9 cellular contexts compared by ENCODE assay signal in the genomic region with DNA sequence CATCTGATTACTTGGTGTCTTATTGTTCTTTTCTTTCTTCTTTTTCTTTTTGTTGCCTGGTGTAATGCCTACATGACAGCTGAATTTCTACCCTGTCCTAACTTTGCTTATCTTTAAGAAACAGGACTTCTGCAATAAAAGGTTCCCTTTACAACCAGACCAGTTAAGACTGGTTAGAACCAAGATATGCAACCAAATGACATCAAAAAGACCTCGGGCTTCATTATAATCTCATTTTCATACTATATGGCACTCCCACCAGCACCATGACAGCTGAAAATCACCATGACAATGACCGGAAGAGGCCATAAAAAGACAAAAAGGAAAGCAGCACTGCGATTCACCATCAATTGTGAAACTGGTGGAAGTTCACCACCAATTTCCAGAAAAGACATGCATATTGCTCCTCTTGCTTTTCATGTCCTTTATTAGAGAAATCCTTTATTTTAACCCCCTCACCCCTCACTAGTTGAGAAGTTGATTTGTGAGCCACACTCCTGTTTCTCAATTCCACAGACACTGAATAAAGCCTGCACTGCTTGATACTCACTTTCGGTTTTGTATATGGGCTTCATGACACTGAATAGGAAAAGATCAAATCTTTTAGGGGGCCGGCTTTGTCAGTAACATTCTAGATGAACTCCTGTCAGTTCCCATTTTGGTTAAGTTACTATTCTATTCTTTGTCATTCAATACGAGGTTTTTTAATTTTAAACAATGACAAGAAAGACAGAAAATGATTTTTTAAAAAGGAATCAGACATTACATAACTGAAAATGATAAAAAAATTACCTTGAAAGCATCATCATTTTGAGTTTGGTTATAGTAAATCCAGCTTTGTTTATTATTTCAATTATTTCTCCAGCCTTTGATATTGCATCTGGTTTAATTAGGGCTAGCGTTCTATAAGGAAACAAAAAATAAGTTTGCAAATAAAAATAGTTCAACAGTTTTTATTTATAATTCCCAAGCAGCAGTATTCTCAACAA. TPM values are rescaled to one million over a fixed set of nuclear protein-coding genes. Genes with fewer than 3 reads are reported as not detected.
A peak's percentile ranks its signal among the peaks of the same experiment; 100 is the strongest.
DNase-seq lines count a peak whose midpoint lies in the region; ATAC-seq, FAIRE-seq and TF ChIP-seq lines count a peak whose summit lies in the region.
"Had no signal": no experiment of that assay in that cellular context is flagged by ENCODE, and none has a peak within 500 bp of the region (broad histone marks: within the 10 kb centered on the region; RNA-seq: fewer than 3 reads in every experiment).

No MANE protein-coding gene starts in this region.

- DNase-seq in activated T-cell treated with anti-CD3 and anti-CD28 coated beads, Interleukin-2, amount 50 U/mL, for 24 hours = no peak
- no peak for DNase-seq in activated T-cell treated with anti-CD3 and anti-CD28 coated beads, Interleukin-2, amount 50 U/mL, for 1 hour
- DNase-seq in WTC11 (ENCODE audit: low spot score) = no peak
- DNase-seq in stimulated activated naive CD8-positive, alpha-beta T cell treated with anti-CD3 and anti-CD28 coated beads, Interleukin-15, amount 100 ng/mL, for 72 hours = no peak
- no peak for DNase-seq in colonic mucosa
- DNase-seq in superior temporal gyrus (ENCODE audit: extremely low spot score) = no peak
- DNase-seq in kidney = no peak
- DNase-seq: islet precursor cell had no signal

- H3K4me3 Mint-ChIP-seq in activated T-cell treated with anti-CD3 and anti-CD28 coated beads, Interleukin-2, amount 50 U/mL, for 24 hours = peak overlapping the region; percentile 56
- no peak overlapping the region for H3K4me3 Mint-ChIP-seq in WTC11
- H3K4me3 Mint-ChIP-seq in stimulated activated naive CD8-positive, alpha-beta T cell treated with anti-CD3 and anti-CD28 coated beads, Interleukin-15, amount 100 ng/mL, for 72 hours = peak overlapping the region; percentile 43 to 56

- H3K36me3 ChIP-seq in colonic mucosa = no peaks in the 10 kb centered on the region
- peaks cover 0 to 3% of the 10 kb centered on the region in 2 donors for H3K36me3 ChIP-seq in kidney (ENCODE audit: control insufficient read depth in 1 of 2, insufficient read depth in 2 of 2, low read length in 2 of 2)

- intact Hi-C loops in colonic mucosa (cut with DNase I) = no loop called here
- intact Hi-C loops in kidney (cut with DNase I) = no loop called here

- H3K27ac Mint-ChIP-seq in activated T-cell treated with anti-CD3 and anti-CD28 coated beads, Interleukin-2, amount 50 U/mL, for 24 hours = no peak overlapping the region
- 0 out of 2 replicates have a peak overlapping the region, but pooled peaks have one; percentile 3 for H3K27ac Mint-ChIP-seq in WTC11
- no peak overlapping the region for H3K27ac Mint-ChIP-seq in stimulated activated naive CD8-positive, alpha-beta T cell treated with anti-CD3 and anti-CD28 coated beads, Interleukin-15, amount 100 ng/mL, for 72 hours

- H3K27me3 ChIP-seq in colonic mucosa = no peaks in the 10 kb centered on the region

- H3K27ac ChIP-seq in colonic mucosa (no peak overlapping the region), kidney (ENCODE audit: low read depth in 2 of 2, low read length in 2 of 2) (no peak overlapping the region)

- ATAC-seq in HG02981 (IDR thresholded peaks at IDR 0.05; ENCODE audit: unreplicated experiment) (peak; percentile 71), WTC11 (0 out of 2 replicates have a peak, but pooled peaks have one; percentile 22)
- ATAC-seq in stimulated activated naive CD8-positive, alpha-beta T cell treated with anti-CD3 and anti-CD28 coated beads, Interleukin-15, amount 100 ng/mL, for 72 hours = peak; percentile 44

- H3K9ac ChIP-seq in colonic mucosa (ENCODE audit: low read depth in 2 of 2, low read length in 2 of 2) (no peak overlapping the region), kidney (ENCODE audit: low read length in 2 of 2) (no peak overlapping the region)

- H3K9me3 ChIP-seq in colonic mucosa = no peaks in the 10 kb centered on the region
- H3K9me3 ChIP-seq in kidney (ENCODE audit: control insufficient read depth in 1 of 2, low read length in 2 of 2) = no peaks in the 10 kb centered on the region

- CTCF ChIA-PET in WTC11 (lab: Charles Lee) = interaction anchor here (1.1 kb wide), 1 partner anchor 59 kb away, joined by 3 read pairs; the partner anchor contains the start of genes BLZF1 and NME7

- H3K4me3 ChIP-seq in colonic mucosa = no peak overlapping the region
- H3K4me3 ChIP-seq in kidney (ENCODE audit: low read length in 2 of 2) = no peak overlapping the region

- peaks cover 27% of the 10 kb centered on the region for H3K4me1 Mint-ChIP-seq in activated T-cell treated with anti-CD3 and anti-CD28 coated beads, Interleukin-2, amount 50 U/mL, for 24 hours (ENCODE audit: low read depth)
- peaks cover 32% of the 10 kb centered on the region for H3K4me1 Mint-ChIP-seq in WTC11
- peaks cover 24% of the 10 kb centered on the region for H3K4me1 Mint-ChIP-seq in stimulated activated naive CD8-positive, alpha-beta T cell treated with anti-CD3 and anti-CD28 coated beads, Interleukin-15, amount 100 ng/mL, for 72 hours

- POLR2A ChIA-PET in WTC11 (lab: Charles Lee) = no interaction called here

- TF ChIP-seq CTCF in WTC11 (IDR thresholded peaks at IDR 0.05) (no peak), colonic mucosa (IDR thresholded peaks at IDR 0.05) (no peak), kidney (IDR thresholded peaks at IDR 0.05; ENCODE audit: borderline replicate concordance, extremely low read depth, insufficient read depth) (no peak)

- H3K4me1 ChIP-seq in colonic mucosa (no peaks in the 10 kb centered on the region), kidney (ENCODE audit: control insufficient read depth in 1 of 2, insufficient read depth in 1 of 2, low read depth in 1 of 2, low read length in 2 of 2) (no peaks in the 10 kb centered on the region)

- H3K9me3 Mint-ChIP-seq in activated T-cell treated with anti-CD3 and anti-CD28 coated beads, Interleukin-2, amount 50 U/mL, for 24 hours = no peaks in the 10 kb centered on the region
- H3K9me3 Mint-ChIP-seq in WTC11 = peaks cover 3% of the 10 kb centered on the region; the same call in 1 of the 2 replicates
- H3K9me3 Mint-ChIP-seq in stimulated activated naive CD8-positive, alpha-beta T cell treated with anti-CD3 and anti-CD28 coated beads, Interleukin-15, amount 100 ng/mL, for 72 hours = peaks cover 0 to 5% of the 10 kb centered on the region in 2 donors

- no peak for FAIRE-seq in kidney (lab: Jason Lieb, UNC)

- H3K36me3 Mint-ChIP-seq in activated T-cell treated with anti-CD3 and anti-CD28 coated beads, Interleukin-2, amount 50 U/mL, for 24 hours (ENCODE audit: low read depth) = peaks cover 24% of the 10 kb centered on the region
- peaks cover 2% of the 10 kb centered on the region; the same call in 1 of the 2 replicates for H3K36me3 Mint-ChIP-seq in WTC11

- H3K27me3 Mint-ChIP-seq in activated T-cell treated with anti-CD3 and anti-CD28 coated beads, Interleukin-2, amount 50 U/mL, for 24 hours = no peaks in the 10 kb centered on the region
- no peaks in the 10 kb centered on the region for H3K27me3 Mint-ChIP-seq in WTC11 (ENCODE audit: low read depth)
- no peaks in the 10 kb centered on the region for H3K27me3 Mint-ChIP-seq in stimulated activated naive CD8-positive, alpha-beta T cell treated with anti-CD3 and anti-CD28 coated beads, Interleukin-15, amount 100 ng/mL, for 72 hours

TF ChIP-seq in WTC11, 78 proteins besides CTCF, POLR2A, EP300 and RAD21 (continues in another document):
- TF ChIP-seq, protein P1, sequence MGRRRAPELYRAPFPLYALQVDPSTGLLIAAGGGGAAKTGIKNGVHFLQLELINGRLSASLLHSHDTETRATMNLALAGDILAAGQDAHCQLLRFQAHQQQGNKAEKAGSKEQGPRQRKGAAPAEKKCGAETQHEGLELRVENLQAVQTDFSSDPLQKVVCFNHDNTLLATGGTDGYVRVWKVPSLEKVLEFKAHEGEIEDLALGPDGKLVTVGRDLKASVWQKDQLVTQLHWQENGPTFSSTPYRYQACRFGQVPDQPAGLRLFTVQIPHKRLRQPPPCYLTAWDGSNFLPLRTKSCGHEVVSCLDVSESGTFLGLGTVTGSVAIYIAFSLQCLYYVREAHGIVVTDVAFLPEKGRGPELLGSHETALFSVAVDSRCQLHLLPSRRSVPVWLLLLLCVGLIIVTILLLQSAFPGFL (CRISPR knock-in tag; IDR thresholded peaks at IDR 0.05; ENCODE audit: borderline replicate concordance) = no peak
- TF ChIP-seq SMAD3 (CRISPR knock-in tag; IDR thresholded peaks at IDR 0.05; ENCODE audit: borderline replicate concordance) (no peak), JAZF1 (CRISPR knock-in tag; IDR thresholded peaks at IDR 0.05) (no peak)
- TF ChIP-seq, protein P2, sequence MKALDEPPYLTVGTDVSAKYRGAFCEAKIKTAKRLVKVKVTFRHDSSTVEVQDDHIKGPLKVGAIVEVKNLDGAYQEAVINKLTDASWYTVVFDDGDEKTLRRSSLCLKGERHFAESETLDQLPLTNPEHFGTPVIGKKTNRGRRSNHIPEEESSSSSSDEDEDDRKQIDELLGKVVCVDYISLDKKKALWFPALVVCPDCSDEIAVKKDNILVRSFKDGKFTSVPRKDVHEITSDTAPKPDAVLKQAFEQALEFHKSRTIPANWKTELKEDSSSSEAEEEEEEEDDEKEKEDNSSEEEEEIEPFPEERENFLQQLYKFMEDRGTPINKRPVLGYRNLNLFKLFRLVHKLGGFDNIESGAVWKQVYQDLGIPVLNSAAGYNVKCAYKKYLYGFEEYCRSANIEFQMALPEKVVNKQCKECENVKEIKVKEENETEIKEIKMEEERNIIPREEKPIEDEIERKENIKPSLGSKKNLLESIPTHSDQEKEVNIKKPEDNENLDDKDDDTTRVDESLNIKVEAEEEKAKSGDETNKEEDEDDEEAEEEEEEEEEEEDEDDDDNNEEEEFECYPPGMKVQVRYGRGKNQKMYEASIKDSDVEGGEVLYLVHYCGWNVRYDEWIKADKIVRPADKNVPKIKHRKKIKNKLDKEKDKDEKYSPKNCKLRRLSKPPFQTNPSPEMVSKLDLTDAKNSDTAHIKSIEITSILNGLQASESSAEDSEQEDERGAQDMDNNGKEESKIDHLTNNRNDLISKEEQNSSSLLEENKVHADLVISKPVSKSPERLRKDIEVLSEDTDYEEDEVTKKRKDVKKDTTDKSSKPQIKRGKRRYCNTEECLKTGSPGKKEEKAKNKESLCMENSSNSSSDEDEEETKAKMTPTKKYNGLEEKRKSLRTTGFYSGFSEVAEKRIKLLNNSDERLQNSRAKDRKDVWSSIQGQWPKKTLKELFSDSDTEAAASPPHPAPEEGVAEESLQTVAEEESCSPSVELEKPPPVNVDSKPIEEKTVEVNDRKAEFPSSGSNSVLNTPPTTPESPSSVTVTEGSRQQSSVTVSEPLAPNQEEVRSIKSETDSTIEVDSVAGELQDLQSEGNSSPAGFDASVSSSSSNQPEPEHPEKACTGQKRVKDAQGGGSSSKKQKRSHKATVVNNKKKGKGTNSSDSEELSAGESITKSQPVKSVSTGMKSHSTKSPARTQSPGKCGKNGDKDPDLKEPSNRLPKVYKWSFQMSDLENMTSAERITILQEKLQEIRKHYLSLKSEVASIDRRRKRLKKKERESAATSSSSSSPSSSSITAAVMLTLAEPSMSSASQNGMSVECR (CRISPR knock-in tag; IDR thresholded peaks at IDR 0.05; ENCODE audit: borderline replicate concordance) = no peak

RNA-seq across cellular contexts. Expression of gene NME7, which starts 58.1 kb away (rescaled TPM):
- 13.8 to 20.3 TPM (median 18.8 TPM) in 3 replicates for total RNA-seq in WTC11 (2021)
- total RNA-seq in colonic mucosa = 1 to 10 TPM; 4.1 to 4.8 TPM
- total RNA-seq in kidney = 31.9 TPM
- 13.7 TPM for polyA plus RNA-seq in kidney (ENCODE audit: insufficient read depth, low read depth, low replicate concordance)

RNA-seq across cellular contexts. Expression of gene BLZF1, which starts 58.5 kb away (rescaled TPM):
- total RNA-seq in WTC11 (2021) (8.3 to 10.8 TPM (median 9.2 TPM) in 3 replicates), colonic mucosa (10 to 100 TPM; 20.5 to 24.4 TPM), kidney (25.3 TPM)
- polyA plus RNA-seq in kidney (ENCODE audit: insufficient read depth, low read depth, low replicate concordance) = 10.3 TPM
